8 cellular contexts compared by ENCODE assay signal in the genomic region with DNA sequence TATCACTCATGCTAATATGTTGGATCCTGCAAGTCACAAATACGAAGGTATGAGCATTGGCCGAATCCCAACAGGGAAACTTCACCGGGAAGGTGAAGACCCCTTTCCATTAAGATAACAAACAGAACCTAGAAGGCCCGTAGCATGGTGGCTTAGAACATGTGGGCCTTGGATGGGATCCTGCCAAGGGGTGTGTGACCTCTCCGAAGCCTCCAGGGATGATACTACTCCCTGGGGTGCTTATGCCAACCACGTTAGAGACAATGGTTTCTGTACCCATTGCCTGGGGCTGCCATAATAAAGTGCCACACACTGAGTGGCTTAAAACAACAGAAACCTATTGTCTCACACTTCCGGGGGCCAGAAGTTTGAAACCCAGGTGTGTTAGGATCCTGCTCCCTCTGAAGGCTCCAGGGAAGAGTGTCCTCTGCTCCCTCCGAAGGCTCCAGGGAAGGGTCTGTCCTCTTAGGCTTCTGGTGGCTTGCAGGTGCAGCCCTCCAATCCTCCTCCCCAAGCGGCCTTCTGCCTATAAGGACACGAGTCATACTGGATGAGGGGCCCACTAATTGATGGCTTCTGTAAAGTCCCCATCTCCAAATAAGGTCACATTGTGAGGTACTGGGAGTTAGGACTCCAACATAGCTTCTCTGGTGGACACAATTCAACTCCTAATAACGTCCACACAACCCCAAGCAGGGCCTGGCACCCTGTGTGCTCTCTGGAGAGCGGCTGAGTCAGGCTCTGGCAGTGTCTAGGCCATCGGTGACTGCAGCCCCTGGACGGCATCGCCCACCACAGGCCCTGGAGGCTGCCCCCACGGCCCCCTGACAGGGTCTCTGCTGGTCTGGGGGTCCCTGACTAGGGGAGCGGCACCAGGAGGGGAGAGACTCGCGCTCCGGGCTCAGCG. TPM values are rescaled to one million over a fixed set of nuclear protein-coding genes. Genes with fewer than 3 reads are reported as not detected.
DNase-seq lines count a peak whose midpoint lies in the region; ATAC-seq and TF ChIP-seq lines count a peak whose summit lies in the region.

No MANE protein-coding gene starts in this region.

- no peak for TF ChIP-seq CTCF in Peyer's patch (IDR thresholded peaks at IDR 0.05)
- TF ChIP-seq CTCF in fibroblast of lung (conservative IDR thresholded peaks at IDR 0.05 in 1 of 2, IDR thresholded peaks at IDR 0.05 in 1 of 2; ENCODE audit: low read depth in 1 of 2, low read length in 2 of 2), result no peak

- peaks cover 7% of the 10 kb centered on the region for H3K36me3 Mint-ChIP-seq in activated CD4-positive, alpha-beta T cell treated with anti-CD3 and anti-CD28 coated beads for 36 hours (ENCODE audit: low read depth)

- H2AFZ ChIP-seq in fibroblast of lung (ENCODE audit: low read length), result no peak overlapping the region

- no peak overlapping the region for H3K9ac ChIP-seq in fibroblast of lung (ENCODE audit: insufficient read depth, low read length)
- H3K9ac ChIP-seq in skeletal muscle satellite cell (ENCODE audit: low read depth, low read length), result peak overlapping the region; percentile 87

- peak; percentile 15 for DNase-seq in activated CD4-positive, alpha-beta T cell treated with anti-CD3 and anti-CD28 coated beads for 36 hours
- no peak for DNase-seq in activated CD4-positive, alpha-beta T cell treated with anti-CD3 and anti-CD28 coated beads, Interleukin-2, amount 50 U/mL, for 1 hour
- DNase-seq in Peyer's patch (no peak), fibroblast of lung (ENCODE audit: low read depth in 2 of 2) (no peak), mucosa of gallbladder (ENCODE audit: low spot score) (no peak), NCI-H774 (lab: John Stamatoyannopoulos, UW) (no peak), HCEC 1CT (no peak)

- no peaks in the 10 kb centered on the region for H3K79me2 ChIP-seq in fibroblast of lung (ENCODE audit: control insufficient read depth, insufficient read depth, low read length)

- H3K36me3 ChIP-seq in Peyer's patch (no peaks in the 10 kb centered on the region), fibroblast of lung (ENCODE audit: control insufficient read depth, insufficient read depth, low read length) (no peaks in the 10 kb centered on the region), skeletal muscle satellite cell (ENCODE audit: insufficient read depth, low read length) (no peaks in the 10 kb centered on the region)

- no peaks in the 10 kb centered on the region for H3K27me3 Mint-ChIP-seq in activated CD4-positive, alpha-beta T cell treated with anti-CD3 and anti-CD28 coated beads for 36 hours

- H3K9me3 Mint-ChIP-seq in activated CD4-positive, alpha-beta T cell treated with anti-CD3 and anti-CD28 coated beads for 36 hours (ENCODE audit: low read depth), result no peaks in the 10 kb centered on the region

- TF ChIP-seq POLR2A in Peyer's patch (IDR thresholded peaks at IDR 0.05), result no peak

- H3K27ac ChIP-seq in Peyer's patch, result peak overlapping the region; percentile 49 to 88 (median 75)
- H3K27ac ChIP-seq in fibroblast of lung (ENCODE audit: insufficient read depth, low read length), result peak overlapping the region; percentile 20

- CTCF ChIA-PET in activated CD4-positive, alpha-beta T cell treated with anti-CD3 and anti-CD28 coated beads for 36 hours (lab: Charles Lee), result interaction anchor here (1.0 kb wide), 1 partner anchor 644 kb away, joined by 3 read pairs; the partner anchor contains the start of gene C10orf143

- H3K9me3 ChIP-seq in Peyer's patch, result no peaks in the 10 kb centered on the region
- no peaks in the 10 kb centered on the region for H3K9me3 ChIP-seq in fibroblast of lung (ENCODE audit: control insufficient read depth, insufficient read depth, low read depth, low read length)
- H3K9me3 ChIP-seq in skeletal muscle satellite cell (replicated peaks; ENCODE audit: low read length), result no peaks in the 10 kb centered on the region

- peak overlapping the region; percentile 42 for H3K27ac Mint-ChIP-seq in activated CD4-positive, alpha-beta T cell treated with anti-CD3 and anti-CD28 coated beads for 36 hours

- H3K4me3 ChIP-seq in Peyer's patch (peak overlapping the region; percentile 70 to 85 (median 77)), fibroblast of lung (replicated peaks in 1 of 4; ENCODE audit: control extremely low read depth in 1 of 4, insufficient read depth in 1 of 4, low read depth in 3 of 4, low read length in 4 of 4) (peak overlapping the region in 3 of 4 experiments; percentile 41 to 58 (median 45)), skeletal muscle satellite cell (ENCODE audit: low read length) (peak overlapping the region; percentile 78)

- intact Hi-C loops in activated CD4-positive, alpha-beta T cell treated with anti-CD3 and anti-CD28 coated beads for 36 hours (cut with DNase I, micrococcal nuclease), result loop anchor here (2.0 to 5.0 kb wide), 5 partner anchors 496 to 1419 kb away; partner anchors contain the start of genes EBF3 (in 1 of the 2), GLRX3 (in 1 of the 2) and MKI67 (in 1 of the 2)

- H3K27me3 ChIP-seq in Peyer's patch (no peaks in the 10 kb centered on the region), fibroblast of lung (ENCODE audit: control insufficient read depth, insufficient read depth, low read length) (no peaks in the 10 kb centered on the region), skeletal muscle satellite cell (ENCODE audit: control insufficient read depth, insufficient read depth, low read length) (peaks cover 3% of the 10 kb centered on the region)

- POLR2A ChIA-PET in activated CD4-positive, alpha-beta T cell treated with anti-CD3 and anti-CD28 coated beads for 36 hours (lab: Charles Lee), result no interaction called here

- H3K4me2 ChIP-seq in fibroblast of lung (ENCODE audit: extremely low read depth, insufficient read depth, low read length) (peak overlapping the region; percentile 75), skeletal muscle satellite cell (ENCODE audit: low read length) (peak overlapping the region; percentile 89)

- H4K20me1 ChIP-seq in fibroblast of lung (ENCODE audit: control insufficient read depth, extremely low read depth, insufficient read depth, low read length), result no peaks in the 10 kb centered on the region

- peaks cover 7% of the 10 kb centered on the region for H3K4me1 Mint-ChIP-seq in activated CD4-positive, alpha-beta T cell treated with anti-CD3 and anti-CD28 coated beads for 36 hours

- peak overlapping the region; percentile 70 for H3K4me3 Mint-ChIP-seq in activated CD4-positive, alpha-beta T cell treated with anti-CD3 and anti-CD28 coated beads for 36 hours

- ATAC-seq in activated CD4-positive, alpha-beta T cell treated with anti-CD3 and anti-CD28 coated beads for 36 hours, result no peak

- peaks cover 0 to 4% (median 2%) of the 10 kb centered on the region in 4 donors for H3K4me1 ChIP-seq in Peyer's patch
- H3K4me1 ChIP-seq in fibroblast of lung (ENCODE audit: control insufficient read depth, extremely low read depth, insufficient read depth, low read length), result no peaks in the 10 kb centered on the region
- H3K4me1 ChIP-seq in skeletal muscle satellite cell (ENCODE audit: control insufficient read depth, insufficient read depth, low read length), result peaks cover 6% of the 10 kb centered on the region

RNA-seq across cellular contexts. Expression of gene MGMT, which starts 1.0 kb away (rescaled TPM):
- total RNA-seq in activated CD4-positive, alpha-beta T cell treated with anti-CD3 and anti-CD28 coated beads for 36 hours, result 10 to 100 TPM; 18.0 to 22.8 TPM
- total RNA-seq in Peyer's patch (10 to 100 TPM; 24.5 to 43.7 (median 35.3) TPM), fibroblast of lung (21.8 and 29.1 TPM in 2 replicates), mucosa of gallbladder (19.4 TPM)
- 1.9 and 13.7 TPM in 2 replicates for polyA plus RNA-seq in fibroblast of lung
- 2.2 and 18.4 TPM in 2 replicates for polyA plus RNA-seq in fibroblast of lung (2012)
- 0.24 and 8.1 TPM in 2 replicates for polyA minus RNA-seq in fibroblast of lung (ENCODE audit: low replicate concordance)
- 21.3 and 35.2 TPM in 2 replicates for total RNA-seq in skeletal muscle satellite cell (2012; rRNA removed)
